In the genomic region with DNA sequence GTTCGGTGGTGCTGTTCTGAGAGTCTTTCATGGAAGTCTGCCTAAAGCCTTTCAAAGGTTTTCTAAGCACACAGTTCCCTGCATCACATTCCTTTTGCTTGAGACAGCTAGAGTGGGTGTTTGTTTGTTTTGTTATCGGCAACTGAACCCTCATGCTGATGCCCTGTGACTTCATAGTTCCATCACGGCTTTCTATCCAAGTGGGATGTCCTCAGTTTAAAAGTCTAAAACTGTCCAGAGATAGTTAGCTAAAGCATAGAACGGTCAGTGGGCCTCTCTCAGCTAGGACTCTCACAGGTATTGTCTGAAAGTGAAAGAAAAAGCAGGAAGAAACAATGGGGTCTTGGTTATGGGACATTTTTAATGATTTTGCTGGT, we compare ENCODE assay signal across 10 cellular contexts.
DNase-seq lines count a peak whose midpoint lies in the region; ATAC-seq and TF ChIP-seq lines count a peak whose summit lies in the region.
"Had no signal": no experiment of that assay in that cellular context is flagged by ENCODE, and none has a peak within 500 bp of the region (broad histone marks: within the 10 kb centered on the region; RNA-seq: fewer than 3 reads in every experiment).

No MANE protein-coding gene starts in this region.

- no peak overlapping the region for H3K27ac ChIP-seq in Panc1 (ENCODE audit: low read length)
- H3K27ac ChIP-seq: gastrocnemius medialis had no signal

- H3K27me3 Mint-ChIP-seq in nephron (ENCODE audit: low read depth), result peaks cover 4% of the 10 kb centered on the region
- H3K27me3 Mint-ChIP-seq in activated T-cell treated with anti-CD3 and anti-CD28 coated beads, Interleukin-2, amount 50 U/mL, for 72 hours (ENCODE audit: low read depth), result no peaks in the 10 kb centered on the region
- H3K27me3 Mint-ChIP-seq: activated naive CD8-positive, alpha-beta T cell had no signal

- CTCF ChIA-PET in Panc1 (lab: Charles Lee), result no interaction called here

- POLR2A ChIA-PET in Panc1 (lab: Charles Lee), result no interaction called here

- H3K27ac Mint-ChIP-seq in nephron, result peak overlapping the region; percentile 22 to 64 (median 54)
- no peak overlapping the region for H3K27ac Mint-ChIP-seq in activated T-cell treated with anti-CD3 and anti-CD28 coated beads, Interleukin-2, amount 50 U/mL, for 72 hours
- H3K27ac Mint-ChIP-seq: activated naive CD8-positive, alpha-beta T cell had no signal

- DNase-seq in COLO829 (ENCODE audit: low spot score), result peak; percentile 63
- DNase-seq in Panc1 (ENCODE audit: low read depth, low spot score), result no peak
- DNase-seq in fibroblast of peridontal ligament (ENCODE audit: extremely low read depth), result peak; percentile 94
- DNase-seq in posterior vena cava (ENCODE audit: low spot score), result no peak
- DNase-seq in activated T-cell treated with anti-CD3 and anti-CD28 coated beads, Interleukin-2, amount 50 U/mL, for 72 hours, result no peak
- DNase-seq in NCI-H1105 treated with DMSO at 0.1 percent for 48 hours (lab: John Stamatoyannopoulos, UW), result no peak
- DNase-seq: gastrocnemius medialis had no signal

- no TSS peak for BruUV-seq in Panc1 (replicated peaks; lab: Mats Ljungman, UMichigan)

- no peaks in the 10 kb centered on the region for H3K4me1 ChIP-seq in Panc1 (ENCODE audit: control insufficient read depth, insufficient read depth, low read length)
- H3K4me1 ChIP-seq: gastrocnemius medialis had no signal

- peaks cover 15% of the 10 kb centered on the region for H3K9me3 Mint-ChIP-seq in nephron
- peaks cover 4 to 6% of the 10 kb centered on the region in 2 donors for H3K9me3 Mint-ChIP-seq in activated T-cell treated with anti-CD3 and anti-CD28 coated beads, Interleukin-2, amount 50 U/mL, for 72 hours

- peaks cover 4% of the 10 kb centered on the region for H3K36me3 Mint-ChIP-seq in nephron (ENCODE audit: low read depth)
- no peaks in the 10 kb centered on the region for H3K36me3 Mint-ChIP-seq in activated T-cell treated with anti-CD3 and anti-CD28 coated beads, Interleukin-2, amount 50 U/mL, for 72 hours (ENCODE audit: insufficient read depth in 2 of 2)

- intact Hi-C loops in Panc1 (cut with micrococcal nuclease; ENCODE audit: unreplicated experiment) (no loop called here), posterior vena cava (cut with DNase I) (no loop called here)

- in situ Hi-C loops in Panc1 (cut with HindIII; ENCODE audit: low pct_unique_long_range_greater_than_20kb, low sequenced_read_pairs), result no loop called here

- H3K9me3 ChIP-seq in Panc1 (ENCODE audit: control insufficient read depth, insufficient read depth, low read depth, low read length), result no peaks in the 10 kb centered on the region
- H3K9me3 ChIP-seq: gastrocnemius medialis had no signal

- peaks cover 17% of the 10 kb centered on the region for H3K4me1 Mint-ChIP-seq in nephron
- H3K4me1 Mint-ChIP-seq in activated T-cell treated with anti-CD3 and anti-CD28 coated beads, Interleukin-2, amount 50 U/mL, for 72 hours (ENCODE audit: low read depth), result no peaks in the 10 kb centered on the region

- no peak overlapping the region for H3K4me3 ChIP-seq in Panc1 (ENCODE audit: low read depth in 2 of 2, low read length in 2 of 2)
- H3K4me3 ChIP-seq: gastrocnemius medialis had no signal

- ATAC-seq in Panc1 (peak; percentile 74), HG03280 (IDR thresholded peaks at IDR 0.05; ENCODE audit: unreplicated experiment) (no peak)
- ATAC-seq in activated T-cell treated with anti-CD3 and anti-CD28 coated beads, Interleukin-2, amount 50 U/mL, for 72 hours (replicated peaks in 1 of 2), result no peak

- TF ChIP-seq CTCF in Panc1 (IDR thresholded peaks at IDR 0.05), result no peak
- TF ChIP-seq CTCF in nephron (IDR thresholded peaks at IDR 0.05; ENCODE audit: unreplicated experiment in 3 of 3), result no peak

- H3K36me3 ChIP-seq in Panc1 (ENCODE audit: control insufficient read depth, insufficient read depth, low read length), result no peaks in the 10 kb centered on the region
- H3K36me3 ChIP-seq: gastrocnemius medialis had no signal

- H3K27me3 ChIP-seq in Panc1 (ENCODE audit: control insufficient read depth, insufficient read depth, low read length), result no peaks in the 10 kb centered on the region
- H3K27me3 ChIP-seq: gastrocnemius medialis had no signal

- no peak overlapping the region for H3K4me3 Mint-ChIP-seq in nephron
- no peak overlapping the region for H3K4me3 Mint-ChIP-seq in activated T-cell treated with anti-CD3 and anti-CD28 coated beads, Interleukin-2, amount 50 U/mL, for 72 hours
- H3K4me3 Mint-ChIP-seq: activated naive CD8-positive, alpha-beta T cell had no signal

Comparison
In these comparisons a context has a peak if more than half of its experiments do, and no peak if none do; other contexts are left out.
1. DNase-seq: peak in COLO829 (single experiment) and fibroblast of peridontal ligament (single experiment); none in Panc1 (single experiment), posterior vena cava (single experiment), activated T-cell treated with anti-CD3 and anti-CD28 coated beads, Interleukin-2, amount 50 U/mL, for 72 hours (0 of 2) and NCI-H1105 treated with DMSO at 0.1 percent for 48 hours (single experiment).